In the genomic region with DNA sequence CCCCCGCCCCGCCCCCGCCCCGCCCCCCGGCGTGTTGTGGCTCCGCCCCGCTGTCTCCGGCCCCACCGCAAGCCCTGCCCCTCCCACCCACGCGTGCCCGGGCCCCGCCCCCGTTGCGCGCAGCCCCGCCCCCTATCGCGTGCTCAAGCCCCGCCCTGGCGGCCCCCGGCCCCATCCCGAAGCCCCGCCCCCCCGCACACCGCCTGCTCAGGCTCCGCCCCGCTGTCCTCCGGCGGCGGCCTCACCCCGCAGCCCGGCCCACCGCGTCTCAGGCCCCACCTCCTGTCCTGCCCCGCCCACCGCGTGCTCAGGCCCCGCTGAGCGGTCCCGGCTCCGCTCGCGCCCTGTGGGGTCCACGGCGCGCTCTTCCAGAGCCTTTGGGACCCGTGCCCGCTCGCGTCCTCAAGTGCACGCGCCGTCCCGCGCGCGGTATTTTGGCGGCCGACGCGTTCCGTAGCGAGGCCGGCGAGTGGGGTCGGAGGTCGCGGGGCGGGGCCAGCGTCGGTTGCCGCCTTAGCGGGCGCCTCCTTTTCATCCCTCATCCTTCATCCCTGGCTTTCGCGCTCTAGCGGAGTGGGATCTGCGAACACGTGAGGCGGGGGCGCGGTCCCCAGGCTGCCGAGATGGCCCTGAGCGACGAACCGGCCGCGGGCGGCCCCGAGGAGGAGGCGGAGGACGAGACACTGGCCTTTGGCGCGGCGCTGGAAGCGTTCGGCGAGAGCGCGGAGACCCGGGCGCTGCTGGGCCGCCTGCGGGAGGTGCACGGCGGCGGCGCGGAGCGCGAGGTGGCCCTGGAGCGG, we compare ENCODE assay signal across 8 cellular contexts. TPM values are rescaled to one million over a fixed set of nuclear protein-coding genes. Genes with fewer than 3 reads are reported as not detected.
DNase-seq lines count a peak whose midpoint lies in the region; ATAC-seq and TF ChIP-seq lines count a peak whose summit lies in the region.

A gene (plus strand): TSS at position 495 of the 800 bp plus-strand sequence. CDS start 129 bp downstream, at position 624.

- H3K27ac ChIP-seq in CD4-positive, CD25-positive, alpha-beta regulatory T cell (ENCODE audit: insufficient read depth, low read length, poor library complexity, severe bottlenecking) = peak within 1 kb of the TSS; percentile 74
- peak within 1 kb of the TSS; percentile 75 for H3K27ac ChIP-seq in HL-60 (replicated peaks)

- no peaks in the 10 kb centered on the region for H3K9me3 ChIP-seq in CD4-positive, CD25-positive, alpha-beta regulatory T cell (ENCODE audit: control insufficient read depth in 2 of 2, low read length in 2 of 2)

- H3K27ac Mint-ChIP-seq in CD4-positive, CD25-positive, alpha-beta regulatory T cell = peak within 1 kb of the TSS in 1 of 3 donors; percentile 81

- H3K4me3 Mint-ChIP-seq in CD4-positive, CD25-positive, alpha-beta regulatory T cell = peak within 1 kb of the TSS; percentile 83 to 92 (median 87)

- peaks cover 0 to 32% (median 16%) of the 10 kb centered on the region in 4 donors for H3K4me1 Mint-ChIP-seq in CD4-positive, CD25-positive, alpha-beta regulatory T cell

- no peaks in the 10 kb centered on the region for H3K27me3 ChIP-seq in CD4-positive, CD25-positive, alpha-beta regulatory T cell (ENCODE audit: control insufficient read depth, insufficient read depth, low read length)
- no peaks in the 10 kb centered on the region for H3K27me3 ChIP-seq in HL-60 (ENCODE audit: insufficient read depth, poor library complexity, severe bottlenecking)

- DNase-seq in CD4-positive, CD25-positive, alpha-beta regulatory T cell = peak; percentile 84 to 90 (median 89)
- DNase-seq in HL-60 (ENCODE audit: low read depth in 1 of 2, low spot score in 1 of 2) = peak; percentile 78 to 81
- DNase-seq in NOMO-1 (lab: John Stamatoyannopoulos, UW; ENCODE audit: unreplicated experiment in 2 of 2) = peak; percentile 86 to 88
- DNase-seq in effector CD8-positive, alpha-beta T cell (lab: John Stamatoyannopoulos, UW) = peak; percentile 87
- DNase-seq in medulla oblongata (ENCODE audit: extremely low spot score) = peak; percentile 86
- DNase-seq in stimulated activated CD4-positive, alpha-beta T cell treated with anti-CD3 and anti-CD28 coated beads, TNF-alpha, amount 100 ng/mL, for 4 hours (ENCODE audit: low read depth in 3 of 3) = peak; percentile 77 to 89 (median 82)

- ATAC-seq in CD4-positive, CD25-positive, alpha-beta regulatory T cell (ENCODE audit: low read depth in 2 of 2) = peak; percentile 73 to 80
- ATAC-seq in GM19455 (IDR thresholded peaks at IDR 0.05; ENCODE audit: unreplicated experiment) = peak; percentile 74

- peaks cover 1% of the 10 kb centered on the region for H3K36me3 ChIP-seq in CD4-positive, CD25-positive, alpha-beta regulatory T cell (ENCODE audit: control insufficient read depth, insufficient read depth, low read length)

- H3K27me3 Mint-ChIP-seq in CD4-positive, CD25-positive, alpha-beta regulatory T cell = no peaks in the 10 kb centered on the region

- H3K9me3 Mint-ChIP-seq in CD4-positive, CD25-positive, alpha-beta regulatory T cell = peaks cover 0 to 4% (median 0%) of the 10 kb centered on the region in 7 donors

- peak within 1 kb of the TSS; percentile 44 for H3K4me3 ChIP-seq in CD4-positive, CD25-positive, alpha-beta regulatory T cell (ENCODE audit: low read depth, low read length)
- peak within 1 kb of the TSS; percentile 91 for H3K4me3 ChIP-seq in HL-60 (replicated peaks; ENCODE audit: insufficient read depth, low read length)

- peaks cover 12% of the 10 kb centered on the region for H3K4me1 ChIP-seq in CD4-positive, CD25-positive, alpha-beta regulatory T cell (ENCODE audit: control insufficient read depth, insufficient read depth, low read length, poor library complexity, severe bottlenecking)

- H3K36me3 Mint-ChIP-seq in CD4-positive, CD25-positive, alpha-beta regulatory T cell = peaks cover 8% of the 10 kb centered on the region

- CTCF ChIA-PET in activated CD8-positive, alpha-beta memory T cell treated with anti-CD3 and anti-CD28 coated beads for 36 hours (lab: Charles Lee) = no interaction called here

- POLR2A ChIA-PET in activated CD8-positive, alpha-beta memory T cell treated with anti-CD3 and anti-CD28 coated beads for 36 hours (lab: Charles Lee) = no interaction called here

- TF ChIP-seq CTCF in HL-60 (IDR thresholded peaks at IDR 0.05; ENCODE audit: insufficient read depth, low read length) = no peak

RNA-seq across cellular contexts. Expression of the gene that starts here (rescaled TPM):
- total RNA-seq in CD4-positive, CD25-positive, alpha-beta regulatory T cell = 86.4 TPM
- polyA plus RNA-seq in CD4-positive, CD25-positive, alpha-beta regulatory T cell = 100 to 1,000 TPM in 1 of 4 donors, 10 to 100 TPM in 3; 39.2 to 146 (median 79.2) TPM
- 10 to 100 TPM; 82.7 to 84.2 TPM for total RNA-seq in activated CD8-positive, alpha-beta memory T cell treated with anti-CD3 and anti-CD28 coated beads for 36 hours

Comparison
In these comparisons a context has a peak if more than half of its experiments do, and no peak if none do; other contexts are left out.
1. Peak in every context shown above with its lines: DNase-seq, ATAC-seq, H3K4me3 ChIP-seq and H3K27ac ChIP-seq.